In genomic region chr15:49047456-49047855, GRCh38 we compare ENCODE assay signal across 23 cellular contexts. TPM values are rescaled to one million over a fixed set of nuclear protein-coding genes. Genes with fewer than 3 reads are reported as not detected.
DNase-seq lines count a peak whose midpoint lies in the region; ATAC-seq and TF ChIP-seq lines count a peak whose summit lies in the region.
"Had no signal": no experiment of that assay in that cellular context is flagged by ENCODE, and none has a peak within 500 bp of the region (broad histone marks: within the 10 kb centered on the region; RNA-seq: fewer than 3 reads in every experiment).

No MANE protein-coding gene starts in this region.

- peaks cover 22% of the 10 kb centered on the region for H3K4me1 Mint-ChIP-seq in osteocyte (ENCODE audit: unreplicated experiment)
- H3K4me1 Mint-ChIP-seq in Calu3 (ENCODE audit: low read depth, unreplicated experiment): no peaks in the 10 kb centered on the region

- DNase-seq in GM23248 (no peak), PC-3 (no peak), fibroblast of lung (ENCODE audit: low read depth in 2 of 2) (no peak), osteocyte (ENCODE audit: extremely low spot score, unreplicated experiment) (no peak), Calu3 (no peak)
- DNase-seq in stimulated activated CD4-positive, alpha-beta T cell treated with anti-CD3 and anti-CD28 coated beads, Interleukin-4, amount 100 ng/mL, for 4 hours: no peak
- DNase-seq: activated CD4-positive, alpha-beta T cell treated with anti-CD3 and anti-CD28 coated beads, Interleukin-2, amount 10 ng/mL, durations not matched to agents 7 days and 5 days; activated CD8-positive, alpha-beta memory T cell treated with anti-CD3 and anti-CD28 coated beads, Interleukin-2, amount 10 ng/mL, durations not matched to agents 7 days and 5 days; activated naive CD8-positive, alpha-beta T cell treated with anti-CD3 and anti-CD28 coated beads, Interleukin-2, amount 10 ng/mL, durations not matched to agents 7 days and 5 days; DMS79 treated with DMSO at 0.1 percent for 48 hours; esophagus squamous epithelium; HCEC 1CT; mesendoderm; NCI-H1048; NCI-H187; NCI-H774; Right ventricle myocardium superior; stimulated activated CD4-positive, alpha-beta T cell treated with anti-CD3 and anti-CD28 coated beads, Interleukin-2, amount 100 ng/mL, for 48 hours; T-helper 1 cell had no signal

- H3K9me2 ChIP-seq in GM23248 (ENCODE audit: insufficient read depth) (no peaks in the 10 kb centered on the region), PC-3 (replicated peaks; ENCODE audit: low read length) (no peaks in the 10 kb centered on the region)

- H3K27me3 ChIP-seq in GM23248 (replicated peaks; ENCODE audit: insufficient read depth) (no peaks in the 10 kb centered on the region), PC-3 (ENCODE audit: low read length) (no peaks in the 10 kb centered on the region), fibroblast of lung (ENCODE audit: control insufficient read depth, insufficient read depth, low read length) (no peaks in the 10 kb centered on the region), neuron (ENCODE audit: insufficient read depth, low read length) (no peaks in the 10 kb centered on the region)
- H3K27me3 ChIP-seq: esophagus squamous epithelium, tibial nerve had no signal

- H3K9ac ChIP-seq in GM23248: no peak overlapping the region
- H3K9ac ChIP-seq in PC-3 (ENCODE audit: low read length): no peak overlapping the region
- no peak overlapping the region for H3K9ac ChIP-seq in fibroblast of lung (ENCODE audit: insufficient read depth, low read length)

- POLR2A ChIA-PET in PC-3 (lab: Charles Lee; ENCODE audit: unreplicated experiment): no interaction called here

- intact Hi-C loops in PC-3 (cut with micrococcal nuclease) (loop anchor here (5.0 kb wide), 2 partner anchors 100 to 185 kb away; no protein-coding TSS in a partner anchor), Calu3 (cut with micrococcal nuclease; ENCODE audit: unreplicated experiment) (loop anchor here (5.0 to 10.0 kb wide), 4 partner anchors 100 to 377 kb away; partner anchors contain the start of gene FGF7)

- in situ Hi-C loops in GM23248 (cut with MboI): no loop called here

- BruUV-seq in PC-3 (replicated peaks; lab: Mats Ljungman, UMichigan): no TSS peak
- BruUV-seq in Calu3 (replicated peaks; lab: Mats Ljungman, UMichigan): no TSS peak

- peaks cover 17% of the 10 kb centered on the region for H3K4me1 ChIP-seq in GM23248 (ENCODE audit: insufficient read depth)
- H3K4me1 ChIP-seq in PC-3 (ENCODE audit: insufficient read depth, low read length): peaks cover 15% of the 10 kb centered on the region
- H3K4me1 ChIP-seq in fibroblast of lung (ENCODE audit: control insufficient read depth, extremely low read depth, insufficient read depth, low read length): no peaks in the 10 kb centered on the region
- peaks cover 18% of the 10 kb centered on the region for H3K4me1 ChIP-seq in neuron (ENCODE audit: insufficient read depth, low read length)

- no peak overlapping the region for H3K4me3 Mint-ChIP-seq in osteocyte (ENCODE audit: unreplicated experiment)
- H3K4me3 Mint-ChIP-seq in Calu3 (ENCODE audit: low read depth, unreplicated experiment): no peak overlapping the region

- H3K4me2 ChIP-seq in GM23248 (ENCODE audit: unreplicated experiment) (no peak overlapping the region), PC-3 (ENCODE audit: low read length) (no peak overlapping the region), fibroblast of lung (ENCODE audit: extremely low read depth, insufficient read depth, low read length) (no peak overlapping the region)

- no peaks in the 10 kb centered on the region for H3K9me3 ChIP-seq in GM23248 (ENCODE audit: low read depth)
- H3K9me3 ChIP-seq in PC-3 (ENCODE audit: low read length): no peaks in the 10 kb centered on the region
- H3K9me3 ChIP-seq in fibroblast of lung (ENCODE audit: control insufficient read depth, insufficient read depth, low read depth, low read length): no peaks in the 10 kb centered on the region
- H3K9me3 ChIP-seq in neuron (ENCODE audit: low read length): peaks cover 2% of the 10 kb centered on the region
- H3K9me3 ChIP-seq: esophagus squamous epithelium, tibial nerve had no signal

- ATAC-seq in PC-3 (no peak), HG02840 (IDR thresholded peaks at IDR 0.05; ENCODE audit: low FRiP score, unreplicated experiment) (no peak)
- ATAC-seq: activated CD8-positive, alpha-beta memory T cell treated with anti-CD3 and anti-CD28 coated beads, Interleukin-2, amount 10 ng/mL, durations not matched to agents 7 days and 5 days had no signal

- H3K9me3 Mint-ChIP-seq in osteocyte (ENCODE audit: unreplicated experiment): no peaks in the 10 kb centered on the region
- H3K9me3 Mint-ChIP-seq in Calu3 (ENCODE audit: low read depth, unreplicated experiment): peaks cover 3% of the 10 kb centered on the region
- H3K9me3 Mint-ChIP-seq: activated CD4-positive, alpha-beta T cell treated with anti-CD3 and anti-CD28 coated beads, Interleukin-2, amount 10 ng/mL, durations not matched to agents 7 days and 5 days; activated naive CD8-positive, alpha-beta T cell treated with anti-CD3 and anti-CD28 coated beads, Interleukin-2, amount 10 ng/mL, durations not matched to agents 7 days and 5 days; stimulated activated naive CD8-positive, alpha-beta T cell treated with anti-CD3 and anti-CD28 coated beads, Interleukin-15, Interleukin-2, amounts not matched to agents 100 ng/mL and 50 ng/mL, for 24 hours had no signal

- H3K36me3 ChIP-seq in GM23248 (ENCODE audit: low read depth): no peaks in the 10 kb centered on the region
- no peaks in the 10 kb centered on the region for H3K36me3 ChIP-seq in PC-3 (ENCODE audit: low read depth, low read length)
- no peaks in the 10 kb centered on the region for H3K36me3 ChIP-seq in fibroblast of lung (ENCODE audit: control insufficient read depth, insufficient read depth, low read length)
- no peaks in the 10 kb centered on the region for H3K36me3 ChIP-seq in neuron (ENCODE audit: insufficient read depth, low read length)
- H3K36me3 ChIP-seq: esophagus squamous epithelium had no signal

- H3K4me3 ChIP-seq in GM23248 (no peak overlapping the region), PC-3 (ENCODE audit: low read length) (no peak overlapping the region), fibroblast of lung (replicated peaks in 1 of 4; ENCODE audit: control extremely low read depth in 1 of 4, insufficient read depth in 1 of 4, low read depth in 3 of 4, low read length in 4 of 4) (no peak overlapping the region), neuron (ENCODE audit: low read length) (no peak overlapping the region)

- TF ChIP-seq CTCF in PC-3 (conservative IDR thresholded peaks at IDR 0.05; ENCODE audit: low read depth, low read length) (no peak), fibroblast of lung (conservative IDR thresholded peaks at IDR 0.05 in 1 of 2, IDR thresholded peaks at IDR 0.05 in 1 of 2; ENCODE audit: low read depth in 1 of 2, low read length in 2 of 2) (no peak), osteocyte (IDR thresholded peaks at IDR 0.05) (no peak), Calu3 (IDR thresholded peaks at IDR 0.05; ENCODE audit: unreplicated experiment) (no peak)

- H3K36me3 Mint-ChIP-seq in osteocyte (ENCODE audit: unreplicated experiment) (no peaks in the 10 kb centered on the region), Calu3 (ENCODE audit: insufficient read depth, unreplicated experiment) (peaks cover 18% of the 10 kb centered on the region)
- H3K36me3 Mint-ChIP-seq: activated CD8-positive, alpha-beta memory T cell treated with anti-CD3 and anti-CD28 coated beads, Interleukin-2, amount 10 ng/mL, durations not matched to agents 7 days and 5 days; activated naive CD8-positive, alpha-beta T cell treated with anti-CD3 and anti-CD28 coated beads, Interleukin-2, amount 10 ng/mL, durations not matched to agents 7 days and 5 days had no signal

- H2AFZ ChIP-seq in GM23248 (peak overlapping the region; percentile 100), PC-3 (ENCODE audit: low read length) (peak overlapping the region; percentile 23; the same call in 1 of the 2 replicates), fibroblast of lung (ENCODE audit: low read length) (peak overlapping the region; percentile 36), neuron (ENCODE audit: low read depth, low read length) (peak overlapping the region; percentile 47)

- H3K27ac Mint-ChIP-seq in osteocyte (ENCODE audit: unreplicated experiment) (no peak overlapping the region), Calu3 (ENCODE audit: unreplicated experiment) (no peak overlapping the region)

- H3F3A ChIP-seq in GM23248 (ENCODE audit: insufficient read depth) (peaks cover 8% of the 10 kb centered on the region), PC-3 (ENCODE audit: low read length, unreplicated experiment) (no peaks in the 10 kb centered on the region)

- H3K79me2 ChIP-seq in GM23248 (ENCODE audit: insufficient read depth) (peaks cover 39% of the 10 kb centered on the region), PC-3 (ENCODE audit: low read length) (peaks cover 34% of the 10 kb centered on the region), fibroblast of lung (ENCODE audit: control insufficient read depth, insufficient read depth, low read length) (peaks cover 37% of the 10 kb centered on the region)

- CTCF ChIA-PET in PC-3 (lab: Charles Lee) (no interaction called here), Calu3 (lab: Charles Lee) (interaction anchor here (0.6 kb wide), 1 partner anchor 72 kb away, joined by 3 read pairs; no protein-coding TSS in a partner anchor)

- H3K27me3 Mint-ChIP-seq in osteocyte (ENCODE audit: unreplicated experiment) (no peaks in the 10 kb centered on the region), Calu3 (ENCODE audit: unreplicated experiment) (no peaks in the 10 kb centered on the region)
- H3K27me3 Mint-ChIP-seq: activated CD4-positive, alpha-beta T cell treated with anti-CD3 and anti-CD28 coated beads, Interleukin-2, amount 10 ng/mL, durations not matched to agents 7 days and 5 days; activated CD8-positive, alpha-beta memory T cell treated with anti-CD3 and anti-CD28 coated beads, Interleukin-2, amount 10 ng/mL, durations not matched to agents 7 days and 5 days; activated naive CD8-positive, alpha-beta T cell treated with anti-CD3 and anti-CD28 coated beads, Interleukin-2, amount 10 ng/mL, durations not matched to agents 7 days and 5 days; stimulated activated naive CD8-positive, alpha-beta T cell treated with anti-CD3 and anti-CD28 coated beads, Interleukin-15, Interleukin-2, amounts not matched to agents 100 ng/mL and 50 ng/mL, for 24 hours had no signal

- H3K27ac ChIP-seq in GM23248 (no peak overlapping the region), PC-3 (ENCODE audit: low read length) (no peak overlapping the region), fibroblast of lung (ENCODE audit: insufficient read depth, low read length) (no peak overlapping the region)

- H4K20me1 ChIP-seq in GM23248 (ENCODE audit: insufficient read depth) (no peaks in the 10 kb centered on the region), PC-3 (ENCODE audit: low read length) (0 out of 2 replicates have a peak, but pooled peaks cover 6% of the 10 kb centered on the region), fibroblast of lung (ENCODE audit: control insufficient read depth, extremely low read depth, insufficient read depth, low read length) (no peaks in the 10 kb centered on the region)

RNA-seq across cellular contexts. Expression of gene SECISBP2L, which starts 1.2 kb away (rescaled TPM):
- 26.8 and 26.9 TPM in 2 replicates for total RNA-seq in GM23248 (2014; rRNA removed; shearing (Covaris generic))
- polyA plus RNA-seq in GM23248 (2016; fragmentation: Nextera tagmentation; extraction: Ambion mirVana) (28.4 and 29.8 TPM in 2 replicates), fibroblast of lung (24.0 and 25.7 TPM in 2 replicates)
- total RNA-seq in PC-3 (2014; rRNA removed) (13.6 and 18.6 TPM in 2 replicates), fibroblast of lung (42.1 and 44.3 TPM in 2 replicates), osteocyte (47.7 TPM in 2 replicates), Calu3 (2022) (32.6 and 37.0 TPM in 2 replicates)
- polyA plus RNA-seq in fibroblast of lung (2012): 15.7 and 19.8 TPM in 2 replicates
- 36.1 and 44.7 TPM in 2 replicates for polyA minus RNA-seq in fibroblast of lung (ENCODE audit: low replicate concordance)

Comparison
In these comparisons a context has a peak if more than half of its experiments do, and no peak if none do; other contexts are left out.
1. H2AFZ ChIP-seq: peak in every context shown above with its lines; median percentile 100 in GM23248; 47 in neuron; 36 in fibroblast of lung; 23 in PC-3.